17 cellular contexts compared by ENCODE assay signal in the genomic region with DNA sequence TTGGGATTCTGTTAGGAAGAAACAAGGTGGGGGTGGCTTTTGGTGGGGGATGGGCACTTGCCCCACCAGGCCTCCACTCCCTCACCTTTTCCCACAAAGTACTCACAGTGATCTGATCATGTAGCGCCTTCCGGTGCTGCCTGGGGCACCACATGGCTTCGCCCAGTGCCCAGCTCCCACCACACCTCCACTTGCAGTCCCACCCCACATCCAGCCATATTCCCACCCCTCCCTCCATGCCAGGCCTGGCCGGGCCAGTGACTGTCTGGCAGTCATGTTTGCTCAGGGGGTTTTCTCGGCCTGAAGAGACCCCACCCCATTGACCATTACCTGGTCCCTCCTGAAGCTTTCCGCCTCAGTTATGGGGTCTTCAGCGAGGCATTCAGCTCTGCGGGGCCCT.
A peak's percentile ranks its signal among the peaks of the same experiment; 100 is the strongest.
DNase-seq lines count a peak whose midpoint lies in the region; TF ChIP-seq lines count a peak whose summit lies in the region.
"Had no signal": no experiment of that assay in that cellular context is flagged by ENCODE, and none has a peak within 500 bp of the region (broad histone marks: within the 10 kb centered on the region; RNA-seq: fewer than 3 reads in every experiment).

No MANE protein-coding gene starts in this region.

- no peak overlapping the region for H3K14ac ChIP-seq in mesenchymal stem cell (ENCODE audit: low read length in 2 of 2)

- H2BK12ac ChIP-seq in mesenchymal stem cell (ENCODE audit: low read length in 2 of 2), result no peak overlapping the region

- no peaks in the 10 kb centered on the region for H3K9me3 ChIP-seq in colonic mucosa
- H3K9me3 ChIP-seq in mesenchymal stem cell (ENCODE audit: control insufficient read depth, low read length), result no peaks in the 10 kb centered on the region
- no peaks in the 10 kb centered on the region for H3K9me3 ChIP-seq in smooth muscle cell (replicated peaks; ENCODE audit: low read depth)
- H3K9me3 ChIP-seq: Caco-2 had no signal

- H3K27ac ChIP-seq in colonic mucosa (no peak overlapping the region), mesenchymal stem cell (ENCODE audit: low read length, poor library complexity, severe bottlenecking) (peak overlapping the region; percentile 5), smooth muscle cell (ENCODE audit: low read depth) (peak overlapping the region; percentile 24)
- H3K27ac ChIP-seq: BLaER1 treated with 17β-estradiol and CSF1 and Interleukin-3, amounts not matched to agents 10 nM and 100 nM; C4-2B had no signal

- intact Hi-C loops in colonic mucosa (cut with DNase I), result no loop called here

- H3K4me1 ChIP-seq in colonic mucosa, result no peaks in the 10 kb centered on the region
- peaks cover 19% of the 10 kb centered on the region for H3K4me1 ChIP-seq in mesenchymal stem cell (ENCODE audit: control insufficient read depth, insufficient read depth, low read depth, low read length)
- H3K4me1 ChIP-seq in smooth muscle cell (ENCODE audit: low read depth), result peaks cover 14% of the 10 kb centered on the region
- H3K4me1 ChIP-seq: Caco-2 had no signal

- TF ChIP-seq CTCF in colonic mucosa (IDR thresholded peaks at IDR 0.05) (no peak), smooth muscle cell (IDR thresholded peaks at IDR 0.05; ENCODE audit: borderline replicate concordance, insufficient read depth, poor library complexity, severe bottlenecking) (no peak)

- H2BK120ac ChIP-seq in mesenchymal stem cell (ENCODE audit: low read depth, low read length), result no peak overlapping the region

- DNase-seq in colonic mucosa, result peak; percentile 13
- no peak for DNase-seq in mesenchymal stem cell
- no peak for DNase-seq in smooth muscle cell (lab: John Stamatoyannopoulos, UW; ENCODE audit: unreplicated experiment)
- no peak for DNase-seq in NCI-H2227 treated with DMSO at 0.1 percent for 48 hours (lab: John Stamatoyannopoulos, UW)
- DNase-seq in retina, result no peak
- DNase-seq in NCI-H2196 treated with DMSO at 0.1 percent for 48 hours (lab: John Stamatoyannopoulos, UW; ENCODE audit: unreplicated experiment), result no peak
- no peak for DNase-seq in UCSD-AML1 (lab: John Stamatoyannopoulos, UW; ENCODE audit: unreplicated experiment)
- DNase-seq: 8988T; ACHN; Caco-2; Calu3; CD4-positive, alpha-beta T cell; CD8-positive, alpha-beta T cell; DMS79 treated with DMSO at 0.1 percent for 48 hours; GF-D8 had no signal

- no peaks in the 10 kb centered on the region for H3K36me3 ChIP-seq in colonic mucosa
- H3K36me3 ChIP-seq in mesenchymal stem cell (ENCODE audit: control insufficient read depth in 1 of 2, insufficient read depth in 2 of 2, low read depth in 1 of 2, low read length in 2 of 2), result peaks cover 0 to 21% of the 10 kb centered on the region in 2 experiments
- H3K36me3 ChIP-seq in smooth muscle cell (ENCODE audit: low read depth), result no peaks in the 10 kb centered on the region

- H4K8ac ChIP-seq in mesenchymal stem cell (ENCODE audit: low read length), result no peak overlapping the region

- H2AFZ ChIP-seq in mesenchymal stem cell (ENCODE audit: low read depth, low read length), result no peak overlapping the region
- H2AFZ ChIP-seq in smooth muscle cell (ENCODE audit: low read depth), result no peak overlapping the region

- WGBS in mesenchymal stem cell, result over 99% methylated on average over 8 of the region's 8 CpGs
- WGBS in smooth muscle cell (ENCODE audit: low lambda C conversion rate), result 98% methylated on average over 8 of the region's 8 CpGs

- peaks cover 35% of the 10 kb centered on the region for H3K79me1 ChIP-seq in mesenchymal stem cell (replicated peaks; ENCODE audit: low read length, poor library complexity, severe bottlenecking)

- peaks cover 31% of the 10 kb centered on the region for H3K79me2 ChIP-seq in smooth muscle cell (ENCODE audit: low read depth)

- peaks cover under 1% of the 10 kb centered on the region for H4K20me1 ChIP-seq in smooth muscle cell (ENCODE audit: low read depth)

- no peak overlapping the region for H2BK15ac ChIP-seq in mesenchymal stem cell (ENCODE audit: low read depth, poor library complexity, severe bottlenecking)

- H3K18ac ChIP-seq in mesenchymal stem cell (ENCODE audit: low read depth in 1 of 2, low read length in 2 of 2), result no peak overlapping the region

- H3K9ac ChIP-seq in colonic mucosa (ENCODE audit: low read depth in 2 of 2, low read length in 2 of 2) (no peak overlapping the region), mesenchymal stem cell (ENCODE audit: low read length) (no peak overlapping the region), smooth muscle cell (ENCODE audit: low read depth) (no peak overlapping the region)
- H3K9ac ChIP-seq: BLaER1 treated with 17β-estradiol and CSF1 and Interleukin-3, amounts not matched to agents 10 nM and 100 nM had no signal

- H3K23ac ChIP-seq in mesenchymal stem cell (ENCODE audit: low read length in 2 of 2), result no peak overlapping the region

- no peak overlapping the region for H3K4me2 ChIP-seq in mesenchymal stem cell (ENCODE audit: low read length, poor library complexity, severe bottlenecking)
- no peak overlapping the region for H3K4me2 ChIP-seq in smooth muscle cell
- H3K4me2 ChIP-seq: BLaER1 treated with 17β-estradiol and CSF1 and Interleukin-3, amounts not matched to agents 10 nM and 100 nM had no signal

- peaks cover 26% of the 10 kb centered on the region for H3F3A ChIP-seq in smooth muscle cell (ENCODE audit: low read depth)

- no peak overlapping the region for H3K4ac ChIP-seq in mesenchymal stem cell (ENCODE audit: low read depth in 1 of 2, low read length in 2 of 2)

- no peak overlapping the region for H2AK5ac ChIP-seq in mesenchymal stem cell (ENCODE audit: low read length, severe bottlenecking)

- no peak overlapping the region for H4K91ac ChIP-seq in mesenchymal stem cell (ENCODE audit: low read length)

- H3K27me3 ChIP-seq in colonic mucosa (no peaks in the 10 kb centered on the region), mesenchymal stem cell (ENCODE audit: control insufficient read depth in 1 of 2, insufficient read depth in 1 of 2, low read length in 2 of 2) (no peaks in the 10 kb centered on the region), smooth muscle cell (ENCODE audit: low read depth) (no peaks in the 10 kb centered on the region)
- H3K27me3 ChIP-seq: BLaER1 treated with 17β-estradiol and CSF1 and Interleukin-3, amounts not matched to agents 10 nM and 100 nM had no signal

- no peak overlapping the region for H2BK5ac ChIP-seq in mesenchymal stem cell (ENCODE audit: low read depth, low read length, poor library complexity, severe bottlenecking)

- H3K4me3 ChIP-seq in colonic mucosa (no peak overlapping the region), mesenchymal stem cell (ENCODE audit: insufficient read depth in 1 of 2, low read depth in 1 of 2, low read length in 2 of 2) (no peak overlapping the region), smooth muscle cell (no peak overlapping the region)
- H3K4me3 ChIP-seq: BLaER1 treated with 17β-estradiol and CSF1 and Interleukin-3, amounts not matched to agents 10 nM and 100 nM had no signal
